Comparison of ENCODE assay signal across 1 cellular context in the genomic region with DNA sequence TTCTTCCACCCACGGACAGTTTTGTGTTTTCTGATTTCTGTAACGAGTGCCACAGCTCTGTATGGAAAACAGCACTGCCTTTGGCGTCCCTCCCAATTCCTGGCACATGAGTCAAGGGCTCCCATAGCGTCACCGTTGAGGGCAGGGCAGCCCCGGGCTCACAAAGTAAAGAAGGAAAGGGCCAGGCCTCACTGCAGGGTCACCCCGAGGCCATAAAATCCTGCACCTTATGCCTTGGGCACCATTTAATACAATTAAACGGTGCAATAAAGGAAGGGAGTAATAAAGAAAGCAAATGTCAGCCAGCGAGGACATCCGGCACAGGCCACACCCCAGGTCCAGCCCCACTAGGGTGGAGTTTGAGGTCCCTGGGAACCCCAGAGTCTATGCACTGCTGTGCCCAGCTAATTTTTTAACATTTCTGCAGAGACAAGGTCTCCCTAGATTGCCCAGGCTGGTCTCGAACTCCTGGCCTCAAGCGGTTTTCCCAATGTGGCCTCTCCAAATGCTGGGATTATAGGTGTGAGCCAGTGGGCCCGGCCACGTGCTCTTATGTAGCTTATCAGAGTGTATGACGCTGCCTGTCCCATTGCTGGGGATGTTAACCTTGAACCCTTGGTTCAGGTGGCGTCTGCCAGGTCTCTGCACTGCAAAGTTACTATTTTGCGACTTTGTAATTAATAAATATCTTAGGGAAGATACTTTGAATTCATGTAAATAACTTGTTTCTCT.
TF ChIP-seq lines count a peak whose summit lies in the region.

No MANE protein-coding gene starts in this region.

TF ChIP-seq in A549, 52 proteins besides CTCF, POLR2A, EP300 and RAD21 (continued from another document):
- TF ChIP-seq MAFK (IDR thresholded peaks at IDR 0.05; ENCODE audit: partially characterized antibody): no peak
